Comparison of ENCODE assay signal across 9 cellular contexts in the genomic region with DNA sequence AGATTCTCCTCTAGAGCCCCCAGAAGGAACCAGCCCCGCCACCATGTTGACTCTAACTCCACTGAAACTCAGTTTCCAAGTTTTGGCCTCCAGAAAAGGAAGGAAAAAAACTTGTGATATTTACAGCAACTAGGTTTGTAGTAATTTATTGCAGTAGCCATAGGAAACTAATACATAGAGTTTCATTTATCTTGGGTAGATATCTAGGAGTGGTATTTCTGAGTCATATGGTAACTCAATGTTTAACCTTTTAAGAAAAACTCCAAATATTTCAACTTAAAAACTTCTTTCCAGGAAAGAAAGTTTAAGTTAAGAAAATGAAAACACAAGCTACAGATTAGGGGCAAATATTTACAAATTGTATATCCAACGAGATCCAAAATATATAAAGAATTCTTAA.
"Had no signal": no experiment of that assay in that cellular context is flagged by ENCODE, and none has a peak within 500 bp of the region (broad histone marks: within the 10 kb centered on the region; RNA-seq: fewer than 3 reads in every experiment).

No MANE protein-coding gene starts in this region.

- H3K27me3 Mint-ChIP-seq: IgD-negative memory B cell had no signal

- H3K4me3 ChIP-seq: GM23338 had no signal

- H3K9me3 Mint-ChIP-seq: H9, IgD-negative memory B cell had no signal

- ATAC-seq: GM23338 had no signal

- FAIRE-seq: H1, H54, HTR-8/SVneo had no signal

- DNase-seq: H9, HCEC 1CT, KBM-7 had no signal

- H2AFZ ChIP-seq: GM23338 had no signal

- H3K4me2 ChIP-seq: GM23338, KMS-11 had no signal

- H3K27ac ChIP-seq: KMS-11 had no signal

- H3K4me3 Mint-ChIP-seq: GM23338, H9, IgD-negative memory B cell had no signal

- H3K9ac ChIP-seq: KMS-11 had no signal

- H3K27ac Mint-ChIP-seq: GM23338, H9 had no signal

- H3K4me1 Mint-ChIP-seq: IgD-negative memory B cell had no signal
